Comparison of ENCODE assay signal across 9 cellular contexts in genomic region chr1:24155011-24155782, GRCh38. TPM values are rescaled to one million over a fixed set of nuclear protein-coding genes. Genes with fewer than 3 reads are reported as not detected.
DNase-seq lines count a peak whose midpoint lies in the region; ATAC-seq and TF ChIP-seq lines count a peak whose summit lies in the region.
"Had no signal": no experiment of that assay in that cellular context is flagged by ENCODE, and none has a peak within 500 bp of the region (broad histone marks: within the 10 kb centered on the region; RNA-seq: fewer than 3 reads in every experiment).

No MANE protein-coding gene starts in this region.

- H3K27me3 ChIP-seq in adrenal gland, result no peaks in the 10 kb centered on the region
- peaks cover 0 to 17% (median 3%) of the 10 kb centered on the region in 3 donors for H3K27me3 ChIP-seq in sigmoid colon
- H3K27me3 ChIP-seq: SJSA1 had no signal

- CTCF ChIA-PET in activated CD8-positive, alpha-beta T cell treated with anti-CD3 and anti-CD28 coated beads, Interleukin-2, amount 10 ng/mL, durations not matched to agents 7 days and 5 days (lab: Charles Lee), result interaction anchor here (0.9 to 2.7 kb wide), 9 partner anchors 17 to 432 kb away, joined by 3 to 25 read pairs (median 4); no protein-coding TSS in a partner anchor

- H3K36me3 Mint-ChIP-seq in activated CD8-positive, alpha-beta T cell treated with anti-CD3 and anti-CD28 coated beads, Interleukin-2, amount 10 ng/mL, durations not matched to agents 7 days and 5 days (ENCODE audit: low read depth), result peaks cover 2% of the 10 kb centered on the region

- peak; percentile 18 for TF ChIP-seq CTCF in GM10266 (IDR thresholded peaks at IDR 0.05; ENCODE audit: control insufficient read depth, insufficient read depth, low read depth, missing control alignments)
- no peak for TF ChIP-seq CTCF in adrenal gland (IDR thresholded peaks at IDR 0.05)
- no peak for TF ChIP-seq CTCF in sigmoid colon (IDR thresholded peaks at IDR 0.05)

- peaks cover 25% of the 10 kb centered on the region for H3K27me3 Mint-ChIP-seq in activated CD8-positive, alpha-beta T cell treated with anti-CD3 and anti-CD28 coated beads, Interleukin-2, amount 10 ng/mL, durations not matched to agents 7 days and 5 days (ENCODE audit: low read depth)

- H3K27ac Mint-ChIP-seq in activated CD8-positive, alpha-beta T cell treated with anti-CD3 and anti-CD28 coated beads, Interleukin-2, amount 10 ng/mL, durations not matched to agents 7 days and 5 days, result no peak overlapping the region

- ATAC-seq in activated CD8-positive, alpha-beta T cell treated with anti-CD3 and anti-CD28 coated beads, Interleukin-2, amount 10 ng/mL, durations not matched to agents 7 days and 5 days, result no peak

- H3K36me3 ChIP-seq in adrenal gland (replicated peaks in 1 of 2) (no peaks in the 10 kb centered on the region), sigmoid colon (no peaks in the 10 kb centered on the region)
- H3K36me3 ChIP-seq: SJSA1, tibial nerve had no signal

- H3K4me1 ChIP-seq in adrenal gland (replicated peaks in 1 of 2) (peaks cover 1 to 3% of the 10 kb centered on the region in 2 donors), sigmoid colon (peaks cover 0 to 8% (median 5%) of the 10 kb centered on the region in 4 donors)

- POLR2A ChIA-PET in activated CD8-positive, alpha-beta T cell treated with anti-CD3 and anti-CD28 coated beads, Interleukin-2, amount 10 ng/mL, durations not matched to agents 7 days and 5 days (lab: Charles Lee), result no interaction called here

- 39 to 50% (median 44%) methylated on average over 9 to 11 of the region's 11 CpGs for WGBS in adrenal gland, 4 donors
- WGBS in sigmoid colon, 2 donors, result 22 to 54% methylated on average over 11 of the region's 11 CpGs

- H3K4me3 ChIP-seq in adrenal gland, result no peak overlapping the region
- H3K4me3 ChIP-seq in sigmoid colon, result no peak overlapping the region
- H3K4me3 ChIP-seq: SJSA1, tibial nerve had no signal

- no peaks in the 10 kb centered on the region for H3K9me3 Mint-ChIP-seq in activated CD8-positive, alpha-beta T cell treated with anti-CD3 and anti-CD28 coated beads, Interleukin-2, amount 10 ng/mL, durations not matched to agents 7 days and 5 days (ENCODE audit: insufficient read depth)

- no peak overlapping the region for H3K27ac ChIP-seq in adrenal gland
- no peak overlapping the region for H3K27ac ChIP-seq in sigmoid colon
- H3K27ac ChIP-seq: SJSA1, tibial nerve had no signal

- DNase-seq in GM10266 (ENCODE audit: extremely low spot score) (peak; percentile 45), HuH-7 (ENCODE audit: low spot score) (peak; percentile 54), mesenteric fat pad (ENCODE audit: low spot score) (peak; percentile 53), adrenal gland (no peak), sigmoid colon (no peak), cerebellar nuclear complex (lab: John Stamatoyannopoulos, UW) (no peak)
- DNase-seq in activated CD8-positive, alpha-beta T cell treated with anti-CD3 and anti-CD28 coated beads, Interleukin-2, amount 10 ng/mL, durations not matched to agents 7 days and 5 days, result peak; percentile 28

- TF ChIP-seq POLR2A in adrenal gland (IDR thresholded peaks at IDR 0.05) (no peak), sigmoid colon (IDR thresholded peaks at IDR 0.05) (no peak)

- intact Hi-C loops in adrenal gland (cut with DNase I), result no loop called here
- intact Hi-C loops in sigmoid colon (cut with DNase I), result no loop called here

- no peak overlapping the region for H3K4me3 Mint-ChIP-seq in activated CD8-positive, alpha-beta T cell treated with anti-CD3 and anti-CD28 coated beads, Interleukin-2, amount 10 ng/mL, durations not matched to agents 7 days and 5 days

- peaks cover 14% of the 10 kb centered on the region for H3K4me1 Mint-ChIP-seq in activated CD8-positive, alpha-beta T cell treated with anti-CD3 and anti-CD28 coated beads, Interleukin-2, amount 10 ng/mL, durations not matched to agents 7 days and 5 days (ENCODE audit: low read depth)

- no peak for TF ChIP-seq EP300 in sigmoid colon (IDR thresholded peaks at IDR 0.05)

- H3K9me3 ChIP-seq in adrenal gland (replicated peaks in 1 of 3) (no peaks in the 10 kb centered on the region), sigmoid colon (no peaks in the 10 kb centered on the region)
- H3K9me3 ChIP-seq: SJSA1, tibial nerve had no signal

RNA-seq across cellular contexts. Expression of gene IL22RA1, which starts 12.3 kb away (rescaled TPM):
- total RNA-seq in activated CD8-positive, alpha-beta T cell treated with anti-CD3 and anti-CD28 coated beads, Interleukin-2, amount 10 ng/mL, durations not matched to agents 7 days and 5 days, result not detected
- total RNA-seq in mesenteric fat pad, result not detected
- total RNA-seq in adrenal gland, result under 1 TPM in 6 of 8 donors, not detected in 2; 0.18 to 0.76 (median 0.41) TPM
- polyA plus RNA-seq in adrenal gland, result under 1 TPM; 0.13 to 0.73 (median 0.24) TPM
- under 1 TPM in 2 of 4 donors, not detected in 2; 0.16 to 0.36 TPM for total RNA-seq in sigmoid colon
- 10 to 100 TPM in 2 of 3 donors, 1 to 10 TPM in 1; 7.2 to 18.5 (median 11.8) TPM for polyA plus RNA-seq in sigmoid colon
- total RNA-seq: tibial nerve had no signal

RNA-seq across cellular contexts. Expression of gene IFNLR1, which starts 31.9 kb away (rescaled TPM):
- 1 to 10 TPM; 2.6 to 4.0 TPM for total RNA-seq in activated CD8-positive, alpha-beta T cell treated with anti-CD3 and anti-CD28 coated beads, Interleukin-2, amount 10 ng/mL, durations not matched to agents 7 days and 5 days
- total RNA-seq in mesenteric fat pad, result 0.22 TPM
- 10 to 100 TPM in 1 of 8 donors, 1 to 10 TPM in 7; 2.0 to 11.5 (median 4.3) TPM for total RNA-seq in adrenal gland
- polyA plus RNA-seq in adrenal gland, result 1 to 10 TPM; 1.8 to 4.0 (median 2.7) TPM
- 1 to 10 TPM in 1 of 4 donors, under 1 TPM in 1, not detected in 2; 0.28 to 1.4 TPM for total RNA-seq in sigmoid colon
- polyA plus RNA-seq in sigmoid colon, result 1 to 10 TPM; 4.2 to 8.7 (median 6.7) TPM
- total RNA-seq: SJSA1 had no signal

RNA-seq across cellular contexts. Expression of gene MYOM3, which starts 43.3 kb away (rescaled TPM):
- total RNA-seq in activated CD8-positive, alpha-beta T cell treated with anti-CD3 and anti-CD28 coated beads, Interleukin-2, amount 10 ng/mL, durations not matched to agents 7 days and 5 days, result not detected
- total RNA-seq in mesenteric fat pad, result 0.42 TPM
- total RNA-seq in adrenal gland, result under 1 TPM; 0.11 to 0.51 (median 0.17) TPM
- under 1 TPM; 0.09 to 0.40 (median 0.30) TPM for polyA plus RNA-seq in adrenal gland
- under 1 TPM in 2 of 4 donors, not detected in 2; under 0.01 TPM for total RNA-seq in sigmoid colon
- 1 to 10 TPM; 3.0 to 3.7 (median 3.1) TPM for polyA plus RNA-seq in sigmoid colon

Comparison
In these comparisons a context has a peak if more than half of its experiments do, and no peak if none do; other contexts are left out.
1. DNase-seq: peak in GM10266 (single experiment), HuH-7 (single experiment), activated CD8-positive, alpha-beta T cell treated with anti-CD3 and anti-CD28 coated beads, Interleukin-2, amount 10 ng/mL, durations not matched to agents 7 days and 5 days (single experiment) and mesenteric fat pad (single experiment); none in adrenal gland (0 of 7), sigmoid colon (single experiment) and cerebellar nuclear complex (0 of 2).